In genomic region chr6:34132486-34133185, GRCh38 we compare ENCODE assay signal across 1 cellular context.
A peak's percentile ranks its signal among the peaks of the same experiment; 100 is the strongest.
TF ChIP-seq lines count a peak whose summit lies in the region.

No MANE protein-coding gene starts in this region.

TF ChIP-seq in K562, 482 proteins besides CTCF, POLR2A, EP300 and RAD21 (continued from another document):
- TF ChIP-seq ZNF175 (CRISPR knock-in tag; IDR thresholded peaks at IDR 0.05; ENCODE audit: low read depth) (peak; percentile 49; the same call in 1 of the 2 replicates), JUND (IDR thresholded peaks at IDR 0.05; ENCODE audit: borderline replicate concordance, low read depth, low read length) (no peak), JUND (tag; IDR thresholded peaks at IDR 0.05; ENCODE audit: borderline replicate concordance, low read depth, low read length) (0 out of 3 replicates have a peak, but pooled peaks have one; percentile 9), DMBX1 (CRISPR knock-in tag; IDR thresholded peaks at IDR 0.05; ENCODE audit: borderline replicate concordance) (peak; percentile 80; the same call in 1 of the 2 replicates), ZBTB7A (IDR thresholded peaks at IDR 0.05; ENCODE audit: borderline replicate concordance, control insufficient read depth, low read depth, low read length) (no peak), SRF (CRISPR knock-in tag; IDR thresholded peaks at IDR 0.05) (peak in 1 of 2 experiments; percentile 72; a peak in 1 of 4 replicates), ZNF830 (CRISPR knock-in tag; IDR thresholded peaks at IDR 0.05) (no peak), HMGN3 (IDR thresholded peaks at IDR 0.05; ENCODE audit: borderline replicate concordance, extremely low read depth, insufficient read length, low read depth, low read length) (no peak), STAT5B (CRISPR knock-in tag; IDR thresholded peaks at IDR 0.05) (no peak), ESRRB (CRISPR knock-in tag; IDR thresholded peaks at IDR 0.05; ENCODE audit: borderline replicate concordance) (no peak), SP1 (CRISPR knock-in tag; IDR thresholded peaks at IDR 0.05) (no peak), NCOR1 (IDR thresholded peaks at IDR 0.05) (no peak), ZNF561 (CRISPR knock-in tag; conservative IDR thresholded peaks at IDR 0.05) (no peak), ZNF444 (CRISPR knock-in tag; IDR thresholded peaks at IDR 0.05) (no peak), PPARD (CRISPR knock-in tag; IDR thresholded peaks at IDR 0.05) (no peak), TOE1 (IDR thresholded peaks at IDR 0.05; ENCODE audit: borderline replicate concordance) (no peak), TOE1 (CRISPR knock-in tag; IDR thresholded peaks at IDR 0.05; ENCODE audit: borderline replicate concordance, low read depth) (0 out of 2 replicates have a peak, but pooled peaks have one; percentile 47), ZKSCAN8 (CRISPR knock-in tag; IDR thresholded peaks at IDR 0.05) (no peak), ZNF384 (IDR thresholded peaks at IDR 0.05; ENCODE audit: low read depth, low read length) (no peak), RB1 (IDR thresholded peaks at IDR 0.05; ENCODE audit: low read depth) (0 out of 2 replicates have a peak, but pooled peaks have one; percentile 30), ZNF740 (CRISPR knock-in tag; IDR thresholded peaks at IDR 0.05) (no peak), ZNF740 (tag; IDR thresholded peaks at IDR 0.05) (no peak), U2AF2 (optimal IDR thresholded peaks at IDR 0.05; ENCODE audit: low read depth, low read length) (no peak), ZNF395 (CRISPR knock-in tag; IDR thresholded peaks at IDR 0.05) (0 out of 2 replicates have a peak, but pooled peaks have one; percentile 38), PTTG1 (tag; IDR thresholded peaks at IDR 0.05; ENCODE audit: low read depth) (no peak), SMAD2 (IDR thresholded peaks at IDR 0.05; ENCODE audit: low read depth, low read length) (no peak), CHAMP1 (IDR thresholded peaks at IDR 0.05) (peak; percentile 86), NR2C2 (CRISPR knock-in tag; IDR thresholded peaks at IDR 0.05) (peak; percentile 52; the same call in 1 of the 2 replicates), NR2C2 (tag; IDR thresholded peaks at IDR 0.05) (no peak), HNRNPK (IDR thresholded peaks at IDR 0.05; ENCODE audit: low read depth, low read length, poor library complexity, severe bottlenecking) (no peak), ZNF699 (CRISPR knock-in tag; IDR thresholded peaks at IDR 0.05; ENCODE audit: insufficient replicate concordance) (no peak), REST (CRISPR knock-in tag; IDR thresholded peaks at IDR 0.05; ENCODE audit: low read depth) (peak; percentile 97), NR1H2 (CRISPR knock-in tag; IDR thresholded peaks at IDR 0.05) (0 out of 2 replicates have a peak, but pooled peaks have one; percentile 55), HDAC2 (IDR thresholded peaks at IDR 0.05) (peak; percentile 56; the same call in 1 of the 2 replicates), TFAP4 (CRISPR knock-in tag; IDR thresholded peaks at IDR 0.05; ENCODE audit: borderline replicate concordance) (peak; percentile 65; the same call in 1 of the 2 replicates), CBX1 (IDR thresholded peaks at IDR 0.05; ENCODE audit: low read depth) (no peak), PHB (CRISPR knock-in tag; IDR thresholded peaks at IDR 0.05) (no peak), NR3C1 (CRISPR knock-in tag; IDR thresholded peaks at IDR 0.05) (0 out of 2 replicates have a peak, but pooled peaks have one; percentile 66), USF2 (CRISPR knock-in tag; IDR thresholded peaks at IDR 0.05) (peak; percentile 36; the same call in 1 of the 2 replicates), ZNF668 (CRISPR knock-in tag; IDR thresholded peaks at IDR 0.05) (no peak), STAG1 (CRISPR knock-in tag; IDR thresholded peaks at IDR 0.05; ENCODE audit: borderline replicate concordance) (peak; percentile 46; the same call in 1 of the 2 replicates), PBX2 (CRISPR knock-in tag; IDR thresholded peaks at IDR 0.05; ENCODE audit: low read depth) (no peak), PBX2 (tag; conservative IDR thresholded peaks at IDR 0.05; ENCODE audit: low read depth) (no peak), MLX (CRISPR knock-in tag; conservative IDR thresholded peaks at IDR 0.05) (no peak), COPS2 (conservative IDR thresholded peaks at IDR 0.05) (no peak), TARDBP (IDR thresholded peaks at IDR 0.05) (no peak), HNRNPLL (IDR thresholded peaks at IDR 0.05; ENCODE audit: low read depth, low read length, poor library complexity, severe bottlenecking) (peak; percentile 19), MAZ (CRISPR knock-in tag; conservative IDR thresholded peaks at IDR 0.05 in 1 of 2, IDR thresholded peaks at IDR 0.05 in 1 of 2) (peak in 1 of 2 experiments; percentile 57; a peak in 1 of 4 replicates), BCL6 (CRISPR knock-in tag; IDR thresholded peaks at IDR 0.05) (no peak), ZNF511 (CRISPR knock-in tag; IDR thresholded peaks at IDR 0.05) (peak; percentile 76; the same call in 1 of the 2 replicates), KLF6 (CRISPR knock-in tag; IDR thresholded peaks at IDR 0.05; ENCODE audit: borderline replicate concordance) (no peak)
